Comparison of ENCODE assay signal across 33 cellular contexts in the genomic region with DNA sequence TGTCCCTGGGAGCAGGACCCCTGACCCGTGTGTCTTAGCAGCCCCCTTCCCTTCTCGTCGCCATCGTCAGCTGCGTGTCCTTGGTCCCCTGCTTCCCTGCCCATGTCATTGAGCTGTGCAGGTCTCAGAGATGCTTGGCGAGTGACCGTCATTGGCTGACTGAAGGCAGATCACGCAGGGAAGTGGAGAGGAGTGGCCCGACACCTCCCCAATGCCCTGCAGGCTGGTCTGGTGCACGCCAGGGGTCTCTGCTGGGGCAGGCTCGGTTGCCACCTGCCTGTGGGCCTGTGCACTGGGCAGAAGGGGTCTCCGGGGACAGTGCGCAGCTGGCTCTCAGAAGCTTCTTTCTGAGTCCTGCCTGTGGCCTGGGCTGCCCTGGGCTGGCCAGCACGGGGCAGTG. TPM values are rescaled to one million over a fixed set of nuclear protein-coding genes. Genes with fewer than 3 reads are reported as not detected.
DNase-seq lines count a peak whose midpoint lies in the region; ATAC-seq and TF ChIP-seq lines count a peak whose summit lies in the region.
"Had no signal": no experiment of that assay in that cellular context is flagged by ENCODE, and none has a peak within 500 bp of the region (broad histone marks: within the 10 kb centered on the region; RNA-seq: fewer than 3 reads in every experiment).

No MANE protein-coding gene starts in this region.

- no peak for TF ChIP-seq EP300 in gastroesophageal sphincter (IDR thresholded peaks at IDR 0.05)

- CTCF ChIA-PET in MCF 10A (lab: Yijun Ruan, JAX) = interaction anchor here (0.5 to 1.2 kb wide), 3 partner anchors 8 to 115 kb away, joined by 3 to 4 read pairs (median 4); no protein-coding TSS in a partner anchor

- H3K27me3 ChIP-seq in breast epithelium (no peaks in the 10 kb centered on the region), gastroesophageal sphincter (no peaks in the 10 kb centered on the region), psoas muscle (ENCODE audit: insufficient read depth in 3 of 3, low read length in 2 of 3) (no peaks in the 10 kb centered on the region)

- H3K9me3 ChIP-seq in breast epithelium (no peaks in the 10 kb centered on the region), gastroesophageal sphincter (no peaks in the 10 kb centered on the region), psoas muscle (no peaks in the 10 kb centered on the region)
- H3K9me3 ChIP-seq: mucosa of descending colon had no signal

- TF ChIP-seq POLR2A in breast epithelium (IDR thresholded peaks at IDR 0.05) (no peak), gastroesophageal sphincter (IDR thresholded peaks at IDR 0.05) (no peak)

- H3K4me1 ChIP-seq in breast epithelium (peaks cover 23 to 37% of the 10 kb centered on the region in 2 donors), gastroesophageal sphincter (peaks cover 5 to 100% (median 65%) of the 10 kb centered on the region in 3 donors), psoas muscle (peaks cover 74% of the 10 kb centered on the region)

- H3K27ac Mint-ChIP-seq in MCF 10A (ENCODE audit: low read depth, unreplicated experiment) = no peak overlapping the region
- H3K27ac Mint-ChIP-seq: activated naive CD8-positive, alpha-beta T cell treated with anti-CD3 and anti-CD28 coated beads, Interleukin-2, amount 50 U/mL, for 24 hours; activated T-cell treated with anti-CD3 and anti-CD28 coated beads, Interleukin-2, amount 50 U/mL, for 72 hours; natural killer cell treated with Interleukin-12 subunit alpha and Interleukin-12 subunit beta and Interleukin-15 and Interleukin-18, amount 100 ng/mL, for 72 hours; T-helper 1 cell treated with Interleukin-12 subunit alpha and Interleukin-12 subunit beta and Interleukin-4 antibody, amounts not matched to agents 30 μg/mL and 1 μg/mL, for 36 hours had no signal

- no peak for ATAC-seq in gastroesophageal sphincter
- ATAC-seq in psoas muscle = no peak
- no peak for ATAC-seq in HG02642 (IDR thresholded peaks at IDR 0.05; ENCODE audit: poor library complexity, unreplicated experiment)
- ATAC-seq: activated naive CD8-positive, alpha-beta T cell treated with anti-CD3 and anti-CD28 coated beads, Interleukin-2, amount 50 U/mL, for 24 hours; activated T-cell treated with anti-CD3 and anti-CD28 coated beads, Interleukin-2, amount 50 U/mL, for 72 hours; mucosa of descending colon; natural killer cell treated with Interleukin-12 subunit alpha and Interleukin-12 subunit beta and Interleukin-15 and Interleukin-18, amount 100 ng/mL, for 72 hours; SK-N-SH treated with all-trans-retinoic acid at 6 μM for 48 hours had no signal

- peak overlapping the region; percentile 89 to 96 for H3K27ac ChIP-seq in breast epithelium
- H3K27ac ChIP-seq in gastroesophageal sphincter = peak overlapping the region in 3 of 4 donors; percentile 24 to 84 (median 31)
- peak overlapping the region; percentile 7 for H3K27ac ChIP-seq in psoas muscle
- H3K27ac ChIP-seq: 22Rv1, epithelial cell of prostate, GM23248 had no signal

- 20% methylated on average over 1 of the region's 14 CpGs; no CpG with 5 or more reads in 1 of the 2 donors for WGBS in gastroesophageal sphincter (ENCODE audit: low coverage in 1 of 2), 2 donors
- 49 to 72% (median 50%) methylated on average over 11 to 14 of the region's 14 CpGs for WGBS in psoas muscle, 3 donors

- POLR2A ChIA-PET in MCF 10A (lab: Yijun Ruan, JAX) = no interaction called here

- no peak overlapping the region for H3K4me3 ChIP-seq in breast epithelium
- H3K4me3 ChIP-seq in gastroesophageal sphincter = no peak overlapping the region
- H3K4me3 ChIP-seq in psoas muscle = peak overlapping the region; percentile 14
- H3K4me3 ChIP-seq: GM23248, mucosa of descending colon had no signal

- H3K9me3 Mint-ChIP-seq in MCF 10A (ENCODE audit: unreplicated experiment) = no peaks in the 10 kb centered on the region
- H3K9me3 Mint-ChIP-seq: activated naive CD8-positive, alpha-beta T cell treated with anti-CD3 and anti-CD28 coated beads, Interleukin-2, amount 50 U/mL, for 24 hours; activated T-cell treated with anti-CD3 and anti-CD28 coated beads, Interleukin-2, amount 50 U/mL, for 72 hours; CD4-positive, CD25-positive, alpha-beta regulatory T cell; natural killer cell treated with Interleukin-12 subunit alpha and Interleukin-12 subunit beta and Interleukin-15 and Interleukin-18, amount 100 ng/mL, for 72 hours; T-helper 1 cell treated with Interleukin-12 subunit alpha and Interleukin-12 subunit beta and Interleukin-4 antibody, amounts not matched to agents 30 μg/mL and 1 μg/mL, for 36 hours had no signal

- no peaks in the 10 kb centered on the region for H3K27me3 Mint-ChIP-seq in MCF 10A (ENCODE audit: insufficient read depth, unreplicated experiment)

- intact Hi-C loops in breast epithelium (cut with DNase I; ENCODE audit: low total_unique reads) = no loop called here
- intact Hi-C loops in MCF 10A (cut with micrococcal nuclease) = no loop called here
- intact Hi-C loops in psoas muscle (cut with DNase I) = no loop called here

- no peaks in the 10 kb centered on the region for H3K36me3 ChIP-seq in breast epithelium
- H3K36me3 ChIP-seq in gastroesophageal sphincter = peaks cover 0 to under 1% of the 10 kb centered on the region in 2 donors
- H3K36me3 ChIP-seq in psoas muscle (ENCODE audit: insufficient read depth in 1 of 2, low read depth in 1 of 2) = no peaks in the 10 kb centered on the region

- DNase-seq in breast epithelium (ENCODE audit: low spot score in 2 of 2) (no peak), MCF 10A (ENCODE audit: unreplicated experiment) (no peak), SK-N-DZ (ENCODE audit: low spot score) (peak; percentile 44), psoas muscle (no peak), NCI-H510A (lab: John Stamatoyannopoulos, UW) (no peak)
- DNase-seq in stimulated activated CD4-positive, alpha-beta T cell treated with anti-CD3 and anti-CD28 coated beads, Interleukin-4, amount 100 ng/mL, for 1 hour = no peak
- DNase-seq: activated CD4-positive, alpha-beta T cell treated with anti-CD3 and anti-CD28 coated beads, Interleukin-2, amount 50 U/mL, for 48 hours; activated CD4-positive, CD25-positive, alpha-beta regulatory T cell treated with anti-CD3 and anti-CD28 coated beads, Interleukin-2, amount 50 U/mL, for 72 hours; activated naive CD4-positive, alpha-beta T cell; activated naive CD8-positive, alpha-beta T cell treated with anti-CD3 and anti-CD28 coated beads, Interleukin-2, amount 50 U/mL, for 24 hours; activated T-cell treated with anti-CD3 and anti-CD28 coated beads, Interleukin-2, amount 50 U/mL, for 72 hours; Calu3; CD4-positive, CD25-positive, alpha-beta regulatory T cell; DMS79 treated with DMSO at 0.1 percent for 48 hours; effector CD4-positive, alpha-beta T cell; GF-D8; GM23248; islet precursor cell; KBM-7; mucosa of descending colon; NCI-H1092 treated with DMSO at 0.1 percent for 48 hours; NCI-H1694 treated with DMSO at 0.1 percent for 48 hours; small intestine; stimulated activated naive CD4-positive, alpha-beta T cell treated with Interleukin-2 at 50 U/mL for 16 hours had no signal

- peaks cover 24% of the 10 kb centered on the region for H3K4me1 Mint-ChIP-seq in MCF 10A (ENCODE audit: insufficient read depth, unreplicated experiment)

- no peak overlapping the region for H3K4me3 Mint-ChIP-seq in MCF 10A (ENCODE audit: unreplicated experiment)
- H3K4me3 Mint-ChIP-seq: activated naive CD8-positive, alpha-beta T cell treated with anti-CD3 and anti-CD28 coated beads, Interleukin-2, amount 50 U/mL, for 24 hours; activated T-cell treated with anti-CD3 and anti-CD28 coated beads, Interleukin-2, amount 50 U/mL, for 72 hours; natural killer cell treated with Interleukin-12 subunit alpha and Interleukin-12 subunit beta and Interleukin-15 and Interleukin-18, amount 100 ng/mL, for 72 hours; T-helper 1 cell treated with Interleukin-12 subunit alpha and Interleukin-12 subunit beta and Interleukin-4 antibody, amounts not matched to agents 30 μg/mL and 1 μg/mL, for 36 hours had no signal

- TF ChIP-seq CTCF in breast epithelium (IDR thresholded peaks at IDR 0.05) = no peak
- no peak for TF ChIP-seq CTCF in MCF 10A (IDR thresholded peaks at IDR 0.05; ENCODE audit: unreplicated experiment)
- no peak for TF ChIP-seq CTCF in gastroesophageal sphincter (IDR thresholded peaks at IDR 0.05)
- TF ChIP-seq CTCF in psoas muscle (IDR thresholded peaks at IDR 0.05) = no peak

- peaks cover 7% of the 10 kb centered on the region for H3K36me3 Mint-ChIP-seq in MCF 10A (ENCODE audit: insufficient read depth, unreplicated experiment)
- H3K36me3 Mint-ChIP-seq: CD4-positive, CD25-positive, alpha-beta regulatory T cell; natural killer cell treated with Interleukin-12 subunit alpha and Interleukin-12 subunit beta and Interleukin-15 and Interleukin-18, amount 100 ng/mL, for 72 hours had no signal

- no TSS peak for BruUV-seq in MCF 10A (replicated peaks; lab: Mats Ljungman, UMichigan)

RNA-seq across cellular contexts. Expression of gene GNA11, which starts 6.2 kb away (rescaled TPM):
- total RNA-seq in breast epithelium (10 to 100 TPM; 40.5 to 52.0 (median 42.3) TPM), MCF 10A (2022) (40.9 and 48.1 TPM in 2 replicates), gastroesophageal sphincter (100 to 1,000 TPM in 1 of 4 donors, 10 to 100 TPM in 3; 68.4 to 154 (median 83.4) TPM), psoas muscle (10 to 100 TPM; 46.7 to 62.4 (median 52.0) TPM)
- polyA plus RNA-seq in SK-N-DZ (2014; cell fraction: cytosol; rRNA removed) = 19.1 and 24.7 TPM in 2 replicates
- polyA plus RNA-seq in SK-N-DZ (2014; cell fraction: nucleus; rRNA removed) = 24.0 and 25.2 TPM in 2 replicates
- 10 to 100 TPM; 32.9 to 85.2 (median 33.4) TPM for polyA plus RNA-seq in psoas muscle

RNA-seq across cellular contexts. Expression of gene GNA15, which starts 35.5 kb away (rescaled TPM):
- total RNA-seq in breast epithelium = 10 to 100 TPM in 1 of 3 donors, 1 to 10 TPM in 2; 7.8 to 16.2 (median 8.5) TPM
- total RNA-seq in MCF 10A (2022) = 32.9 and 47.1 TPM in 2 replicates
- polyA plus RNA-seq in SK-N-DZ (2014; cell fraction: cytosol; rRNA removed) = 0.24 TPM in 1 of 2 replicates, not detected in the other
- polyA plus RNA-seq in SK-N-DZ (2014; cell fraction: nucleus; rRNA removed) = not detected in 2 replicates
- total RNA-seq in gastroesophageal sphincter = 1 to 10 TPM; 1.2 to 9.3 (median 5.7) TPM
- 1 to 10 TPM in 3 of 4 donors, under 1 TPM in 1; 0.91 to 1.9 (median 1.3) TPM for total RNA-seq in psoas muscle
- under 1 TPM; 0.18 to 0.56 (median 0.31) TPM for polyA plus RNA-seq in psoas muscle
- total RNA-seq: GM23248, M059J, osteocyte had no signal
- polyA plus RNA-seq: GM23248 had no signal

RNA-seq across cellular contexts. Expression of gene TLE5, which starts 38.0 kb away (rescaled TPM):
- total RNA-seq in breast epithelium = 100 to 1,000 TPM; 329 to 407 (median 397) TPM
- 266 and 273 TPM in 2 replicates for total RNA-seq in MCF 10A (2022)
- polyA plus RNA-seq in SK-N-DZ (2014; cell fraction: cytosol; rRNA removed) = 197 and 209 TPM in 2 replicates
- polyA plus RNA-seq in SK-N-DZ (2014; cell fraction: nucleus; rRNA removed) = 168 and 213 TPM in 2 replicates
- 100 to 1,000 TPM; 502 to 905 (median 558) TPM for total RNA-seq in gastroesophageal sphincter
- 100 to 1,000 TPM; 390 to 607 (median 551) TPM for total RNA-seq in psoas muscle
- polyA plus RNA-seq in psoas muscle = 100 to 1,000 TPM; 450 to 786 (median 780) TPM

Comparison
In these comparisons a context has a peak if more than half of its experiments do, and no peak if none do; other contexts are left out.
1. H3K27ac ChIP-seq: peak in every context shown above with its lines; median percentile 92 in breast epithelium; 31 in gastroesophageal sphincter; 7 in psoas muscle.